ENCODE assay signal across 8 cellular contexts in genomic region chr4:73868206-73869129, GRCh38. TPM values are rescaled to one million over a fixed set of nuclear protein-coding genes. Genes with fewer than 3 reads are reported as not detected.
DNase-seq lines count a peak whose midpoint lies in the region; ATAC-seq and TF ChIP-seq lines count a peak whose summit lies in the region.
"Had no signal": no experiment of that assay in that cellular context is flagged by ENCODE, and none has a peak within 500 bp of the region (broad histone marks: within the 10 kb centered on the region; RNA-seq: fewer than 3 reads in every experiment).

No MANE protein-coding gene starts in this region.

- H3K4me3 ChIP-seq in Panc1 (ENCODE audit: low read depth in 2 of 2, low read length in 2 of 2): peak overlapping the region; percentile 54 to 79
- peak overlapping the region; percentile 72 for H3K4me3 ChIP-seq in epithelial cell of proximal tubule (ENCODE audit: low read depth, low read length)
- H3K4me3 ChIP-seq in mesodermal cell (ENCODE audit: extremely low read depth, insufficient read depth, low read length, poor library complexity, severe bottlenecking): peak overlapping the region; percentile 47
- H3K4me3 ChIP-seq in upper lobe of right lung: peak overlapping the region; percentile 60

- no peak for TF ChIP-seq CTCF in Panc1 (IDR thresholded peaks at IDR 0.05)
- TF ChIP-seq CTCF in epithelial cell of proximal tubule (conservative IDR thresholded peaks at IDR 0.05; ENCODE audit: low read depth, low read length): no peak
- TF ChIP-seq CTCF in upper lobe of right lung (IDR thresholded peaks at IDR 0.05): no peak

- BruUV-seq in Panc1 (replicated peaks; lab: Mats Ljungman, UMichigan): no TSS peak

- ATAC-seq in Panc1 (peak; percentile 76), upper lobe of right lung (no peak), GM21515 (IDR thresholded peaks at IDR 0.05; ENCODE audit: unreplicated experiment) (no peak)

- WGBS in mesodermal cell (ENCODE audit: insufficient coverage in 2 of 2), 2 experiments: 50 to 56% methylated on average over 12 of the region's 16 CpGs

- CTCF ChIA-PET in Panc1 (lab: Charles Lee): interaction anchor here (0.6 to 0.8 kb wide), 2 partner anchors 69 to 74 kb away, joined by 3 to 4 read pairs; no protein-coding TSS in a partner anchor

- DNase-seq in Panc1 (ENCODE audit: low read depth, low spot score): no peak
- DNase-seq in epithelial cell of proximal tubule (ENCODE audit: low read depth): no peak
- no peak for DNase-seq in upper lobe of right lung
- no peak for DNase-seq in stimulated activated naive CD4-positive, alpha-beta T cell treated with Interleukin-2 at 50 U/mL for 16 hours (lab: John Stamatoyannopoulos, UW)
- no peak for DNase-seq in NCI-H146 treated with DMSO at 0.1 percent for 48 hours (lab: John Stamatoyannopoulos, UW; ENCODE audit: unreplicated experiment)

- POLR2A ChIA-PET in Panc1 (lab: Charles Lee): no interaction called here

- H3K27ac ChIP-seq in Panc1 (ENCODE audit: low read length) (peak overlapping the region; percentile 64), mesodermal cell (ENCODE audit: low read depth, low read length, severe bottlenecking) (no peak overlapping the region), upper lobe of right lung (peak overlapping the region; percentile 61)

- intact Hi-C loops in Panc1 (cut with micrococcal nuclease; ENCODE audit: unreplicated experiment) (loop anchor here (2.0 to 5.0 kb wide), 2 partner anchors 140 to 206 kb away; no protein-coding TSS in a partner anchor), upper lobe of right lung (cut with DNase I) (no loop called here)

- in situ Hi-C loops in Panc1 (cut with HindIII; ENCODE audit: low pct_unique_long_range_greater_than_20kb, low sequenced_read_pairs): no loop called here

- H3K9me3 ChIP-seq in Panc1 (ENCODE audit: control insufficient read depth, insufficient read depth, low read depth, low read length) (no peaks in the 10 kb centered on the region), mesodermal cell (ENCODE audit: control insufficient read depth, low read length) (no peaks in the 10 kb centered on the region), upper lobe of right lung (no peaks in the 10 kb centered on the region)

- no peaks in the 10 kb centered on the region for H3K36me3 ChIP-seq in Panc1 (ENCODE audit: control insufficient read depth, insufficient read depth, low read length)
- H3K36me3 ChIP-seq in mesodermal cell (ENCODE audit: control insufficient read depth, insufficient read depth, low read length): no peaks in the 10 kb centered on the region
- no peaks in the 10 kb centered on the region for H3K36me3 ChIP-seq in upper lobe of right lung

- H3K4me1 ChIP-seq in Panc1 (ENCODE audit: control insufficient read depth, insufficient read depth, low read length) (peaks cover 5% of the 10 kb centered on the region), mesodermal cell (ENCODE audit: control insufficient read depth, insufficient read depth, low read length, poor library complexity, severe bottlenecking) (peaks cover 8% of the 10 kb centered on the region), upper lobe of right lung (peaks cover 4% of the 10 kb centered on the region)

- H3K27me3 ChIP-seq in Panc1 (ENCODE audit: control insufficient read depth, insufficient read depth, low read length): no peaks in the 10 kb centered on the region
- no peaks in the 10 kb centered on the region for H3K27me3 ChIP-seq in upper lobe of right lung

RNA-seq across cellular contexts. Expression of gene CXCL1, which starts 0.7 kb away (rescaled TPM):
- total RNA-seq in Panc1 (2021; ENCODE audit: unreplicated experiment): 12.8 TPM
- polyA plus RNA-seq in Panc1 (2012; ENCODE audit: insufficient read length): 21.1 TPM
- 100 and 158 TPM in 2 replicates for total RNA-seq in epithelial cell of proximal tubule
- 3.5 TPM for polyA plus RNA-seq in mesodermal cell (2013, experiment 1 of 2)
- polyA plus RNA-seq in mesodermal cell (2013, experiment 2 of 2): 2.9 TPM
- 8.2 TPM for total RNA-seq in upper lobe of right lung

RNA-seq across cellular contexts. Expression of gene PF4V1, which starts 15.4 kb away (rescaled TPM):
- total RNA-seq in Panc1 (2021; ENCODE audit: unreplicated experiment): 0.51 TPM
- polyA plus RNA-seq in Panc1 (2012; ENCODE audit: insufficient read length): 3.4 TPM
- not detected in 2 replicates for total RNA-seq in epithelial cell of proximal tubule
- polyA plus RNA-seq in mesodermal cell (2013, experiment 1 of 2): not detected
- polyA plus RNA-seq in mesodermal cell (2013, experiment 2 of 2): not detected
- total RNA-seq in upper lobe of right lung: not detected
- total RNA-seq: left cardiac atrium had no signal

RNA-seq across cellular contexts. Expression of gene CXCL6, which starts 32.0 kb away (rescaled TPM):
- total RNA-seq in Panc1 (2021; ENCODE audit: unreplicated experiment): 0.33 TPM
- polyA plus RNA-seq in Panc1 (2012; ENCODE audit: insufficient read length): 1.1 TPM
- 7.2 and 17.1 TPM in 2 replicates for total RNA-seq in epithelial cell of proximal tubule
- polyA plus RNA-seq in mesodermal cell (2013, experiment 1 of 2): 1.6 TPM
- polyA plus RNA-seq in mesodermal cell (2013, experiment 2 of 2): 0.96 TPM
- total RNA-seq in upper lobe of right lung: not detected
